16 cellular contexts compared by ENCODE assay signal in the genomic region with DNA sequence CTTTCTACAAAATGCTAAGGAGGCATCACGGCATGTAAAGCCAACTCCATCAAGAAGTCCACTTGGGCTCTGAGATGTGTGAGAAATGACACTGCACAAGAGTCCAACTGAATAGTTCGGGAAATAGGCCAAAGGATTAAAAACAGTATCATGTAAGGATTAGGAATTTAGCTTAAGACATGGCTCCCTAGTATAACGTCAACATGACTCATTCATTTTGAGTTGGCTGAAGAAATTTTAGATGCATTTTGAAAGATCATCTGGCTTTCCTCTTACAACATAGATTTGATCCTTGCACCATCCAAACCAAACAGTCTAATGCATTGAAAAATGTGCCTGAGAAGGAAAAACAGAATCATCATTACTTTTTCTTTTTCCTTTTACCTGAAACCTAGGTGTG.
DNase-seq lines count a peak whose midpoint lies in the region; ATAC-seq and TF ChIP-seq lines count a peak whose summit lies in the region.
"Had no signal": no experiment of that assay in that cellular context is flagged by ENCODE, and none has a peak within 500 bp of the region (broad histone marks: within the 10 kb centered on the region; RNA-seq: fewer than 3 reads in every experiment).

No MANE protein-coding gene starts in this region.

- H3K4me1 Mint-ChIP-seq in activated CD8-positive, alpha-beta T cell treated with anti-CD3 and anti-CD28 coated beads for 36 hours (ENCODE audit: low read depth) = no peaks in the 10 kb centered on the region
- H3K4me1 Mint-ChIP-seq: nephron; stimulated activated naive B cell treated with anti-CD40 and anti-IgM and Interleukin-4, amounts not matched to agents 10 μg/mL and 1 μg/mL and 100 μg/mL, for 72 hours had no signal

- peak overlapping the region in 1 of 2 donors; percentile 71 for H3K27ac ChIP-seq in left lung
- H3K27ac ChIP-seq: 22Rv1 had no signal

- no peaks in the 10 kb centered on the region for H3K27me3 Mint-ChIP-seq in activated CD8-positive, alpha-beta T cell treated with anti-CD3 and anti-CD28 coated beads for 36 hours
- H3K27me3 Mint-ChIP-seq: stimulated activated naive B cell treated with anti-CD40 and anti-IgM and Interleukin-4, amounts not matched to agents 10 μg/mL and 1 μg/mL and 100 μg/mL, for 72 hours had no signal

- H3K4me3 Mint-ChIP-seq in activated CD8-positive, alpha-beta T cell treated with anti-CD3 and anti-CD28 coated beads for 36 hours = no peak overlapping the region
- H3K4me3 Mint-ChIP-seq: nephron; stimulated activated naive B cell treated with anti-CD40 and anti-IgM and Interleukin-4, amounts not matched to agents 10 μg/mL and 1 μg/mL and 100 μg/mL, for 72 hours had no signal

- DNase-seq in NCI-H82 (lab: John Stamatoyannopoulos, UW) (peak; percentile 14), NCI-H82 treated with DMSO at 0.1 percent for 48 hours (lab: John Stamatoyannopoulos, UW; ENCODE audit: unreplicated experiment) (no peak), astrocyte of the spinal cord (ENCODE audit: low read depth, low spot score) (peak; percentile 64), left lung (no peak)
- no peak for DNase-seq in activated CD4-positive, alpha-beta T cell treated with anti-CD3 and anti-CD28 coated beads, Interleukin-2, amount 50 U/mL, for 1 hour
- DNase-seq in activated CD8-positive, alpha-beta T cell treated with anti-CD3 and anti-CD28 coated beads for 36 hours = no peak
- DNase-seq in stimulated activated CD4-positive, alpha-beta T cell treated with anti-CD3 and anti-CD28 coated beads, Interleukin-4, amount 100 ng/mL, for 1 hour = no peak
- DNase-seq: activated CD8-positive, alpha-beta memory T cell treated with anti-CD3 and anti-CD28 coated beads, Interleukin-2, amount 50 U/mL, for 4 hours; amygdala; DMS79 treated with DMSO at 0.1 percent for 48 hours; NCI-H187 treated with DMSO at 0.1 percent for 48 hours; stimulated activated naive B cell treated with anti-CD40 and anti-IgM and Interleukin-4, amounts not matched to agents 10 μg/mL and 1 μg/mL and 100 μg/mL, for 72 hours had no signal

- H3K4me1 ChIP-seq in left lung = peaks cover 0 to 15% of the 10 kb centered on the region in 2 donors

- TF ChIP-seq CTCF in astrocyte of the spinal cord (IDR thresholded peaks at IDR 0.05; ENCODE audit: low read depth, low read length) = no peak
- TF ChIP-seq CTCF in left lung (IDR thresholded peaks at IDR 0.05) = no peak
- TF ChIP-seq CTCF in activated CD8-positive, alpha-beta T cell treated with anti-CD3 and anti-CD28 coated beads for 36 hours (IDR thresholded peaks at IDR 0.05) = no peak

- H3K27ac Mint-ChIP-seq in activated CD8-positive, alpha-beta T cell treated with anti-CD3 and anti-CD28 coated beads for 36 hours = no peak overlapping the region
- H3K27ac Mint-ChIP-seq: nephron; stimulated activated naive B cell treated with anti-CD40 and anti-IgM and Interleukin-4, amounts not matched to agents 10 μg/mL and 1 μg/mL and 100 μg/mL, for 72 hours had no signal

- no peaks in the 10 kb centered on the region for H3K9me3 Mint-ChIP-seq in activated CD8-positive, alpha-beta T cell treated with anti-CD3 and anti-CD28 coated beads for 36 hours
- H3K9me3 Mint-ChIP-seq: nephron; stimulated activated naive B cell treated with anti-CD40 and anti-IgM and Interleukin-4, amounts not matched to agents 10 μg/mL and 1 μg/mL and 100 μg/mL, for 72 hours had no signal

- POLR2A ChIA-PET in activated CD8-positive, alpha-beta T cell treated with anti-CD3 and anti-CD28 coated beads for 36 hours (lab: Charles Lee) = no interaction called here

- intact Hi-C loops in left lung (cut with DNase I) = no loop called here
- intact Hi-C loops in activated CD8-positive, alpha-beta T cell treated with anti-CD3 and anti-CD28 coated beads for 36 hours (cut with micrococcal nuclease) = no loop called here

- H3K9me3 ChIP-seq in left lung = no peaks in the 10 kb centered on the region

- no peaks in the 10 kb centered on the region for H3K36me3 ChIP-seq in left lung

- no peaks in the 10 kb centered on the region for H3K36me3 Mint-ChIP-seq in activated CD8-positive, alpha-beta T cell treated with anti-CD3 and anti-CD28 coated beads for 36 hours (ENCODE audit: low read depth)
- H3K36me3 Mint-ChIP-seq: stimulated activated naive B cell treated with anti-CD40 and anti-IgM and Interleukin-4, amounts not matched to agents 10 μg/mL and 1 μg/mL and 100 μg/mL, for 72 hours had no signal

- in situ Hi-C loops in astrocyte of the spinal cord (cut with HindIII; ENCODE audit: low sequenced_read_pairs) = no loop called here

- no peaks in the 10 kb centered on the region for H3K27me3 ChIP-seq in left lung

- ATAC-seq in left lung (peak; percentile 27), HG02678 (IDR thresholded peaks at IDR 0.05; ENCODE audit: unreplicated experiment) (no peak)
- no peak for ATAC-seq in activated CD8-positive, alpha-beta T cell treated with anti-CD3 and anti-CD28 coated beads for 36 hours
- ATAC-seq: Panc1; stimulated activated naive B cell treated with anti-CD40 and anti-IgM and Interleukin-4, amounts not matched to agents 10 μg/mL and 1 μg/mL and 100 μg/mL, for 72 hours had no signal

- H3K4me3 ChIP-seq in astrocyte of the spinal cord (ENCODE audit: low read depth, low read length) (no peak overlapping the region), left lung (no peak overlapping the region)

- CTCF ChIA-PET in activated CD8-positive, alpha-beta T cell treated with anti-CD3 and anti-CD28 coated beads for 36 hours (lab: Charles Lee) = no interaction called here

Comparison
In these comparisons a context has a peak if more than half of its experiments do, and no peak if none do; other contexts are left out.
1. DNase-seq: peak in NCI-H82 (single experiment) and astrocyte of the spinal cord (single experiment); none in NCI-H82 treated with DMSO at 0.1 percent for 48 hours (single experiment), left lung (0 of 2), activated CD4-positive, alpha-beta T cell treated with anti-CD3 and anti-CD28 coated beads, Interleukin-2, amount 50 U/mL, for 1 hour (single experiment), activated CD8-positive, alpha-beta T cell treated with anti-CD3 and anti-CD28 coated beads for 36 hours (single experiment) and stimulated activated CD4-positive, alpha-beta T cell treated with anti-CD3 and anti-CD28 coated beads, Interleukin-4, amount 100 ng/mL, for 1 hour (single experiment).